In genomic region chr9:78297672-78297961, GRCh38 we compare ENCODE assay signal across 8 cellular contexts. TPM values are rescaled to one million over a fixed set of nuclear protein-coding genes. Genes with fewer than 3 reads are reported as not detected.
DNase-seq lines count a peak whose midpoint lies in the region; ATAC-seq and TF ChIP-seq lines count a peak whose summit lies in the region.

No MANE protein-coding gene starts in this region.

- no peaks in the 10 kb centered on the region for H3K9me2 ChIP-seq in SK-N-SH

- no peak for DNase-seq in SK-N-SH
- DNase-seq in NB4 (ENCODE audit: low read depth) = no peak
- no peak for DNase-seq in neuronal stem cell (ENCODE audit: low spot score)
- no peak for DNase-seq in stimulated activated CD4-positive, alpha-beta T cell treated with anti-CD3 and anti-CD28 coated beads, Interleukin-2, amount 100 ng/mL, for 24 hours
- no peak for DNase-seq in NCI-H2196 (lab: John Stamatoyannopoulos, UW; ENCODE audit: unreplicated experiment)

- no peak overlapping the region for H3K4ac ChIP-seq in neuronal stem cell (ENCODE audit: low read length)

- no peaks in the 10 kb centered on the region for H3F3A ChIP-seq in SK-N-SH (replicated peaks; ENCODE audit: insufficient read depth)

- H2BK12ac ChIP-seq in neuronal stem cell (ENCODE audit: low read length) = no peak overlapping the region

- H3K4me3 ChIP-seq in SK-N-SH (ENCODE audit: low read depth in 2 of 2, low read length in 1 of 2) (peak overlapping the region; percentile 92 to 93), NB4 (ENCODE audit: low read depth, low read length) (peak overlapping the region; percentile 85), duodenal mucosa (ENCODE audit: low read depth in 1 of 2, low read length in 2 of 2) (peak overlapping the region; percentile 84 to 88), neuronal stem cell (ENCODE audit: low read length in 2 of 2) (peak overlapping the region; percentile 83 to 100)

- H2AFZ ChIP-seq in SK-N-SH (ENCODE audit: low read depth) = peak overlapping the region; percentile 85
- peak overlapping the region; percentile 98 for H2AFZ ChIP-seq in neuronal stem cell (ENCODE audit: low read length)

- H3K4me2 ChIP-seq in SK-N-SH (peak overlapping the region; percentile 87), neuronal stem cell (ENCODE audit: insufficient read depth, low read length, poor library complexity, severe bottlenecking) (peak overlapping the region; percentile 79)

- peaks cover 5% of the 10 kb centered on the region for H3K79me2 ChIP-seq in SK-N-SH (ENCODE audit: insufficient read depth)

- H4K20me1 ChIP-seq in SK-N-SH (ENCODE audit: insufficient read depth) = no peaks in the 10 kb centered on the region

- TF ChIP-seq POLR2A in NB4 (IDR thresholded peaks at IDR 0.05; ENCODE audit: extremely low read depth, insufficient read length) = no peak

- POLR2A ChIA-PET in SK-N-SH (lab: Yijun Ruan, JAX) = interaction anchor here (1.3 to 3.1 kb wide), 10 partner anchors 10 to 400 kb away, joined by 3 to 23 read pairs (median 6); partner anchors contain the start of gene CEP78

- H2AK5ac ChIP-seq in neuronal stem cell (ENCODE audit: low read depth, low read length) = no peak overlapping the region

- no peak overlapping the region for H2BK120ac ChIP-seq in neuronal stem cell (ENCODE audit: low read depth, low read length)

- TF ChIP-seq RAD21 in SK-N-SH (IDR thresholded peaks at IDR 0.05; ENCODE audit: low read length) = no peak

- no peaks in the 10 kb centered on the region for H3K9me3 ChIP-seq in SK-N-SH
- no peaks in the 10 kb centered on the region for H3K9me3 ChIP-seq in duodenal mucosa (ENCODE audit: control insufficient read depth in 1 of 2, low read length in 2 of 2)
- H3K9me3 ChIP-seq in neuronal stem cell (replicated peaks in 1 of 2; ENCODE audit: control insufficient read depth in 2 of 2, insufficient read depth in 1 of 2, low read depth in 1 of 2, low read length in 2 of 2) = no peaks in the 10 kb centered on the region

- TF ChIP-seq CTCF in SK-N-SH (IDR thresholded peaks at IDR 0.05) (no peak), NB4 (IDR thresholded peaks at IDR 0.05; ENCODE audit: low read depth, low read length) (no peak)

- ATAC-seq in SK-N-SH treated with all-trans-retinoic acid at 6 μM for 48 hours = no peak
- ATAC-seq in HG02571 (IDR thresholded peaks at IDR 0.05; ENCODE audit: unreplicated experiment) = no peak

- H3K18ac ChIP-seq in neuronal stem cell (ENCODE audit: low read length) = peak overlapping the region; percentile 97

- TF ChIP-seq EP300 in SK-N-SH (IDR thresholded peaks at IDR 0.05; ENCODE audit: borderline replicate concordance in 1 of 2, low read depth in 1 of 2, low read length in 1 of 2) = no peak

- H3K4me1 ChIP-seq in SK-N-SH (ENCODE audit: control insufficient read depth in 1 of 2, insufficient read depth in 2 of 2, low read depth in 1 of 2, low read length in 1 of 2) (peaks cover 4 to 14% of the 10 kb centered on the region in 2 experiments; a peak in 2 of 4 replicates), duodenal mucosa (ENCODE audit: control insufficient read depth in 1 of 2, insufficient read depth in 2 of 2, low read length in 2 of 2) (peaks cover 8 to 14% of the 10 kb centered on the region in 2 donors), neuronal stem cell (ENCODE audit: control insufficient read depth in 2 of 2, insufficient read depth in 1 of 2, low read depth in 1 of 2, low read length in 2 of 2) (peaks cover 5 to 11% of the 10 kb centered on the region in 2 donors)

- CTCF ChIA-PET in SK-N-SH (lab: Yijun Ruan, JAX) = interaction anchor here (0.7 to 3.5 kb wide), 10 partner anchors 10 to 74 kb away, joined by 3 to 9 read pairs (median 3); no protein-coding TSS in a partner anchor

- no peak overlapping the region for H4K8ac ChIP-seq in neuronal stem cell (ENCODE audit: low read depth, low read length)

- H4K91ac ChIP-seq in neuronal stem cell (ENCODE audit: low read depth, low read length, poor library complexity) = no peak overlapping the region

- H3K27me3 ChIP-seq in SK-N-SH (ENCODE audit: insufficient read depth) (no peaks in the 10 kb centered on the region), duodenal mucosa (ENCODE audit: control insufficient read depth in 1 of 2, insufficient read depth in 2 of 2, low read length in 2 of 2) (no peaks in the 10 kb centered on the region), neuronal stem cell (ENCODE audit: control insufficient read depth in 3 of 3, insufficient read depth in 3 of 3, low read depth in 1 of 3, low read length in 3 of 3) (no peaks in the 10 kb centered on the region)

- no peak overlapping the region for H3K14ac ChIP-seq in neuronal stem cell (ENCODE audit: low read length)

- H2BK5ac ChIP-seq in neuronal stem cell (ENCODE audit: low read length) = peak overlapping the region; percentile 99

- H2BK15ac ChIP-seq in neuronal stem cell (ENCODE audit: low read length) = no peak overlapping the region

- H3K27ac ChIP-seq in SK-N-SH (ENCODE audit: low read depth in 2 of 2, low read length in 1 of 2) = peak overlapping the region; percentile 40 to 91; a peak in 3 of 4 replicates
- no peak overlapping the region for H3K27ac ChIP-seq in duodenal mucosa (ENCODE audit: low read depth, low read length)
- peak overlapping the region; percentile 76 for H3K27ac ChIP-seq in neuronal stem cell (replicated peaks; ENCODE audit: low read length)

- 5% methylated on average over 9 of the region's 10 CpGs for WGBS in SK-N-SH (ENCODE audit: low lambda C conversion rate)
- WGBS in neuronal stem cell (ENCODE audit: extremely low coverage in 2 of 2, insufficient read length in 2 of 2, insufficient replicate concordance in 1 of 2), 2 donors = no CpG with 5 or more reads among the region's 10 CpGs

- no peak overlapping the region for H3K23ac ChIP-seq in neuronal stem cell (ENCODE audit: low read depth, low read length, poor library complexity)

- H3K9ac ChIP-seq in SK-N-SH (peak overlapping the region; percentile 70; the same call in 1 of the 2 replicates), duodenal mucosa (ENCODE audit: low read depth in 1 of 2, low read length in 2 of 2) (peak overlapping the region in 1 of 2 donors; percentile 63), neuronal stem cell (ENCODE audit: low read depth, low read length, poor library complexity) (peak overlapping the region; percentile 96)

- peaks cover 4% of the 10 kb centered on the region for H3K79me1 ChIP-seq in neuronal stem cell (ENCODE audit: low read depth, low read length)

- H3K36me3 ChIP-seq in SK-N-SH (replicated peaks in 1 of 2; ENCODE audit: control insufficient read depth in 1 of 2, insufficient read depth in 2 of 2, low read length in 1 of 2) (peaks cover 15 to 17% of the 10 kb centered on the region in 2 experiments), duodenal mucosa (ENCODE audit: control insufficient read depth in 1 of 2, insufficient read depth in 2 of 2, low read length in 2 of 2) (no peaks in the 10 kb centered on the region), neuronal stem cell (replicated peaks in 1 of 2; ENCODE audit: control insufficient read depth in 2 of 2, insufficient read depth in 2 of 2, low read length in 2 of 2) (peaks cover 7 to 36% of the 10 kb centered on the region in 2 donors)

TF ChIP-seq in SK-N-SH, 30 proteins besides CTCF, POLR2A, EP300 and RAD21:
- TF ChIP-seq EZH2phosphoT487 (IDR thresholded peaks at IDR 0.05; ENCODE audit: borderline replicate concordance, low read depth) (no peak), SIN3A (IDR thresholded peaks at IDR 0.05; ENCODE audit: borderline replicate concordance, low read depth, low read length) (0 out of 2 replicates have a peak, but pooled peaks have one; percentile 32), PBX3 (IDR thresholded peaks at IDR 0.05) (peak; percentile 29; the same call in 1 of the 2 replicates)

TF ChIP-seq in SK-N-SH treated with all-trans-retinoic acid at 6 μM for 48 hours, 23 proteins besides CTCF, POLR2A, EP300 and RAD21 (continues in another document):
- TF ChIP-seq TCF4 (CRISPR knock-in tag; IDR thresholded peaks at IDR 0.05; ENCODE audit: borderline replicate concordance) (no peak), BACH2 (CRISPR knock-in tag; IDR thresholded peaks at IDR 0.05; ENCODE audit: borderline replicate concordance) (no peak), GLIS3 (CRISPR knock-in tag; IDR thresholded peaks at IDR 0.05) (no peak), ZNF565 (CRISPR knock-in tag; conservative IDR thresholded peaks at IDR 0.05; ENCODE audit: low read depth) (no peak), CSRNP3 (CRISPR knock-in tag; IDR thresholded peaks at IDR 0.05) (no peak), ESRRG (CRISPR knock-in tag; IDR thresholded peaks at IDR 0.05) (no peak), ZNF70 (CRISPR knock-in tag; IDR thresholded peaks at IDR 0.05) (no peak), ISL1 (CRISPR knock-in tag; IDR thresholded peaks at IDR 0.05) (no peak), CREB5 (CRISPR knock-in tag; IDR thresholded peaks at IDR 0.05; ENCODE audit: low read depth) (no peak), OSR1 (CRISPR knock-in tag; IDR thresholded peaks at IDR 0.05) (no peak), ZFP3 (CRISPR knock-in tag; IDR thresholded peaks at IDR 0.05) (no peak), CSDC2 (CRISPR knock-in tag; IDR thresholded peaks at IDR 0.05) (no peak), SNAI2 (CRISPR knock-in tag; IDR thresholded peaks at IDR 0.05) (no peak)

RNA-seq across cellular contexts. Expression of gene PSAT1, which starts 0.7 kb away (rescaled TPM):
- polyA plus RNA-seq in SK-N-SH (2012; rRNA removed) = 37.0 and 52.4 TPM in 2 replicates
- 48.1 and 52.2 TPM in 2 replicates for polyA plus RNA-seq in SK-N-SH (2012; cell fraction: cytosol; rRNA removed)
- 18.5 and 43.2 TPM in 2 replicates for polyA plus RNA-seq in SK-N-SH (2012; cell fraction: nucleus; rRNA removed)
- 132 TPM for polyA plus RNA-seq in neuronal stem cell (2013, experiment 1 of 2)
- 135 TPM for polyA plus RNA-seq in neuronal stem cell (2013, experiment 2 of 2)
